In genomic region chr19:45478454-45479238, GRCh38 we compare ENCODE assay signal across 8 cellular contexts. TPM values are rescaled to one million over a fixed set of nuclear protein-coding genes. Genes with fewer than 3 reads are reported as not detected.
DNase-seq lines count a peak whose midpoint lies in the region; ATAC-seq and TF ChIP-seq lines count a peak whose summit lies in the region.

No MANE protein-coding gene starts in this region.

- H3K27me3 ChIP-seq in kidney epithelial cell (ENCODE audit: control insufficient read depth, insufficient read depth, low read length) = no peaks in the 10 kb centered on the region

- H3K4me3 ChIP-seq in AG09309 (ENCODE audit: control insufficient read depth, low read depth, low read length) = peak overlapping the region; percentile 56
- H3K4me3 ChIP-seq in kidney epithelial cell (ENCODE audit: low read depth, low read length) = peak overlapping the region; percentile 55

- intact Hi-C loops in activated B cell treated with CpG ODN at 0.5 μM for 24 hours (cut with micrococcal nuclease) = loop anchor here (1.0 kb wide), 6 partner anchors 9 to 108 kb away; partner anchors contain the start of genes ERCC2 and POLR1G

- H3K36me3 Mint-ChIP-seq in activated B cell treated with CpG ODN at 0.5 μM for 24 hours (ENCODE audit: low read depth) = peaks cover 5% of the 10 kb centered on the region

- H3K27ac Mint-ChIP-seq in activated B cell treated with CpG ODN at 0.5 μM for 24 hours = peak overlapping the region; percentile 97

- no peaks in the 10 kb centered on the region for H3K9me3 Mint-ChIP-seq in activated B cell treated with CpG ODN at 0.5 μM for 24 hours

- DNase-seq in AG09309 (ENCODE audit: low read depth) = peak; percentile 89
- peak; percentile 87 for DNase-seq in NCI-H2227 (lab: John Stamatoyannopoulos, UW; ENCODE audit: unreplicated experiment)
- peak; percentile 79 for DNase-seq in activated B cell treated with CpG ODN at 0.5 μM for 24 hours
- peak; percentile 97 for DNase-seq in cerebellar cortex (ENCODE audit: low spot score)
- DNase-seq in kidney epithelial cell (ENCODE audit: low read depth) = no peak
- DNase-seq in stimulated activated CD4-positive, alpha-beta T cell treated with anti-CD3 and anti-CD28 coated beads, Interleukin-15, amount 100 ng/mL, for 48 hours (ENCODE audit: low read depth in 2 of 2) = peak; percentile 86 to 90

- POLR2A ChIA-PET in activated B cell treated with CpG ODN at 0.5 μM for 24 hours (lab: Charles Lee) = interaction anchor here (0.5 to 2.6 kb wide), 25 partner anchors 10 to 588 kb away, joined by 3 to 92 read pairs (median 5); partner anchors contain the start of genes ERCC1, FOSB, PPP1R13L and QPCTL

- H3K4me1 Mint-ChIP-seq in activated B cell treated with CpG ODN at 0.5 μM for 24 hours = peaks cover 21% of the 10 kb centered on the region

- TF ChIP-seq CTCF in AG09309 (IDR thresholded peaks at IDR 0.05; ENCODE audit: control insufficient read depth, insufficient read depth, low read depth, low read length, missing control alignments) (peak; percentile 92), activated B cell treated with CpG ODN at 0.5 μM for 24 hours (IDR thresholded peaks at IDR 0.05) (peak; percentile 72), kidney epithelial cell (IDR thresholded peaks at IDR 0.05; ENCODE audit: insufficient read depth, low read length, poor library complexity, severe bottlenecking) (peak; percentile 93)

- H3K4me3 Mint-ChIP-seq in activated B cell treated with CpG ODN at 0.5 μM for 24 hours = peak overlapping the region; percentile 89

- no peaks in the 10 kb centered on the region for H3K36me3 ChIP-seq in kidney epithelial cell (ENCODE audit: control insufficient read depth, insufficient read depth, low read length)

- CTCF ChIA-PET in activated B cell treated with CpG ODN at 0.5 μM for 24 hours (lab: Charles Lee) = interaction anchor here (0.6 to 6.1 kb wide), 32 partner anchors 10 to 300 kb away, joined by 3 to 336 read pairs (median 4); partner anchors contain the start of genes BLOC1S3, ERCC1, FOSB and PPM1N

- H3K27me3 Mint-ChIP-seq in activated B cell treated with CpG ODN at 0.5 μM for 24 hours = peaks cover 14% of the 10 kb centered on the region

- ATAC-seq in GM18873 (IDR thresholded peaks at IDR 0.05; ENCODE audit: low FRiP score, unreplicated experiment) (peak; percentile 64), HG03139 (IDR thresholded peaks at IDR 0.05; ENCODE audit: unreplicated experiment) (peak; percentile 55), activated B cell treated with CpG ODN at 0.5 μM for 24 hours (ENCODE audit: low read depth) (peak; percentile 81)

RNA-seq across cellular contexts. Expression of gene FOSB, which starts 10.8 kb away (rescaled TPM):
- total RNA-seq in activated B cell treated with CpG ODN at 0.5 μM for 24 hours (16.8 and 20.4 TPM in 2 replicates), kidney epithelial cell (1.6 and 5.3 TPM in 2 replicates)

RNA-seq across cellular contexts. Expression of gene RTN2, which starts 18.2 kb away (rescaled TPM):
- total RNA-seq in activated B cell treated with CpG ODN at 0.5 μM for 24 hours (1.2 and 1.5 TPM in 2 replicates), kidney epithelial cell (13.4 and 18.5 TPM in 2 replicates)

RNA-seq across cellular contexts. Expression of gene PPM1N, which starts 19.6 kb away (rescaled TPM):
- 0.80 and 1.4 TPM in 2 replicates for total RNA-seq in activated B cell treated with CpG ODN at 0.5 μM for 24 hours
- 0.48 TPM in 1 of 2 replicates, not detected in the other for total RNA-seq in kidney epithelial cell

RNA-seq across cellular contexts. Expression of gene VASP, which starts 28.6 kb away (rescaled TPM):
- total RNA-seq in activated B cell treated with CpG ODN at 0.5 μM for 24 hours (294 and 300 TPM in 2 replicates), kidney epithelial cell (228 and 248 TPM in 2 replicates)

RNA-seq across cellular contexts. Expression of gene ERCC1, which starts 54.9 kb away (rescaled TPM):
- 69.2 and 71.6 TPM in 2 replicates for total RNA-seq in activated B cell treated with CpG ODN at 0.5 μM for 24 hours
- 67.1 and 79.5 TPM in 2 replicates for total RNA-seq in kidney epithelial cell
